ENCODE assay signal across 23 cellular contexts in genomic region chr16:24514096-24514495, GRCh38. TPM values are rescaled to one million over a fixed set of nuclear protein-coding genes. Genes with fewer than 3 reads are reported as not detected.
DNase-seq lines count a peak whose midpoint lies in the region; ATAC-seq and TF ChIP-seq lines count a peak whose summit lies in the region.
"Had no signal": no experiment of that assay in that cellular context is flagged by ENCODE, and none has a peak within 500 bp of the region (broad histone marks: within the 10 kb centered on the region; RNA-seq: fewer than 3 reads in every experiment).

No MANE protein-coding gene starts in this region.

- H3K4me3 ChIP-seq in left ventricle myocardium inferior, result no peak overlapping the region
- H3K4me3 ChIP-seq in neuronal stem cell (ENCODE audit: low read length in 2 of 2), result no peak overlapping the region
- H3K4me3 ChIP-seq: A549, BLaER1 had no signal

- H3K9ac ChIP-seq in neuronal stem cell (ENCODE audit: low read depth, low read length, poor library complexity), result no peak overlapping the region
- H3K9ac ChIP-seq: BLaER1 had no signal

- no peak overlapping the region for H2AK5ac ChIP-seq in neuronal stem cell (ENCODE audit: low read depth, low read length)

- no peak overlapping the region for H3K14ac ChIP-seq in neuronal stem cell (ENCODE audit: low read length)

- H4K91ac ChIP-seq in neuronal stem cell (ENCODE audit: low read depth, low read length, poor library complexity), result no peak overlapping the region

- H3K27ac ChIP-seq in left ventricle myocardium inferior (replicated peaks), result no peak overlapping the region
- no peak overlapping the region for H3K27ac ChIP-seq in neuronal stem cell (replicated peaks; ENCODE audit: low read length)
- H3K27ac ChIP-seq: 22Rv1, A549, BLaER1 had no signal

- no peak overlapping the region for H3K18ac ChIP-seq in neuronal stem cell (ENCODE audit: low read length)

- H2BK12ac ChIP-seq in neuronal stem cell (ENCODE audit: low read length), result no peak overlapping the region

- no peaks in the 10 kb centered on the region for H3K79me1 ChIP-seq in neuronal stem cell (ENCODE audit: low read depth, low read length)

- no peak overlapping the region for H2BK15ac ChIP-seq in neuronal stem cell (ENCODE audit: low read length)

- no peak overlapping the region for H2BK5ac ChIP-seq in neuronal stem cell (ENCODE audit: low read length)

- H4K8ac ChIP-seq in neuronal stem cell (ENCODE audit: low read depth, low read length), result no peak overlapping the region

- DNase-seq in Ammon's horn (ENCODE audit: low spot score) (peak; percentile 52), NCI-H446 treated with DMSO at 0.1 percent for 48 hours (lab: John Stamatoyannopoulos, UW) (peak; percentile 25), cerebellar nuclear complex (lab: John Stamatoyannopoulos, UW) (peak; percentile 79 to 94), pons (ENCODE audit: low spot score) (peak; percentile 17), left ventricle myocardium inferior (no peak), neuronal stem cell (ENCODE audit: low spot score) (no peak)
- DNase-seq: AML-193; BE2C; CD4-positive, alpha-beta memory T cell; CD4-positive, CD25-positive, alpha-beta regulatory T cell; CD8-positive, alpha-beta memory T cell; COR-L47; DMS 273 treated with DMSO at 0.1 percent for 48 hours; DMS153; DMS53; DMS79; DND-41; EL; GF-D8 had no signal

- H3K36me3 ChIP-seq in left ventricle myocardium inferior (no peaks in the 10 kb centered on the region), neuronal stem cell (replicated peaks in 1 of 2; ENCODE audit: control insufficient read depth in 2 of 2, insufficient read depth in 2 of 2, low read length in 2 of 2) (no peaks in the 10 kb centered on the region)
- H3K36me3 ChIP-seq: BE2C, BLaER1 had no signal

- TF ChIP-seq CTCF in left ventricle myocardium inferior (IDR thresholded peaks at IDR 0.05; ENCODE audit: borderline replicate concordance), result no peak

- H2AFZ ChIP-seq in neuronal stem cell (ENCODE audit: low read length), result no peak overlapping the region

- intact Hi-C loops in left ventricle myocardium inferior (cut with micrococcal nuclease), result no loop called here

- H3K27me3 ChIP-seq in left ventricle myocardium inferior (ENCODE audit: low read depth) (no peaks in the 10 kb centered on the region), neuronal stem cell (ENCODE audit: control insufficient read depth in 3 of 3, insufficient read depth in 3 of 3, low read depth in 1 of 3, low read length in 3 of 3) (no peaks in the 10 kb centered on the region)
- H3K27me3 ChIP-seq: BE2C, BLaER1 had no signal

- WGBS in neuronal stem cell (ENCODE audit: extremely low coverage in 2 of 2, insufficient read length in 2 of 2, insufficient replicate concordance in 1 of 2), 2 donors, result no CpG with 5 or more reads among the region's 2 CpGs

- no peak for ATAC-seq in GM21360 (IDR thresholded peaks at IDR 0.05; ENCODE audit: unreplicated experiment)
- ATAC-seq: A549 had no signal

- H3K4ac ChIP-seq in neuronal stem cell (ENCODE audit: low read length), result no peak overlapping the region

- no peaks in the 10 kb centered on the region for H3K4me1 ChIP-seq in left ventricle myocardium inferior
- no peaks in the 10 kb centered on the region for H3K4me1 ChIP-seq in neuronal stem cell (ENCODE audit: control insufficient read depth in 2 of 2, insufficient read depth in 1 of 2, low read depth in 1 of 2, low read length in 2 of 2)
- H3K4me1 ChIP-seq: A549, BE2C had no signal

- no peak overlapping the region for H2BK120ac ChIP-seq in neuronal stem cell (ENCODE audit: low read depth, low read length)

- H3K9me3 ChIP-seq in left ventricle myocardium inferior (replicated peaks) (no peaks in the 10 kb centered on the region), neuronal stem cell (replicated peaks in 1 of 2; ENCODE audit: control insufficient read depth in 2 of 2, insufficient read depth in 1 of 2, low read depth in 1 of 2, low read length in 2 of 2) (no peaks in the 10 kb centered on the region)
- H3K9me3 ChIP-seq: A549, BE2C, BLaER1 had no signal

- H3K4me2 ChIP-seq in neuronal stem cell (ENCODE audit: insufficient read depth, low read length, poor library complexity, severe bottlenecking), result no peak overlapping the region
- H3K4me2 ChIP-seq: A549, BLaER1 had no signal

- H3K23ac ChIP-seq in neuronal stem cell (ENCODE audit: low read depth, low read length, poor library complexity), result no peak overlapping the region

RNA-seq across cellular contexts. Expression of gene RBBP6, which starts 25.3 kb away (rescaled TPM):
- 33.4 TPM for total RNA-seq in left ventricle myocardium inferior
- polyA plus RNA-seq in neuronal stem cell (2013, experiment 1 of 2), result 66.9 TPM
- 70.8 TPM for polyA plus RNA-seq in neuronal stem cell (2013, experiment 2 of 2)

Comparison
In these comparisons a context has a peak if more than half of its experiments do, and no peak if none do; other contexts are left out.
1. DNase-seq: peak in Ammon's horn (single experiment), NCI-H446 treated with DMSO at 0.1 percent for 48 hours (single experiment), cerebellar nuclear complex (2 of 2) and pons (single experiment); none in left ventricle myocardium inferior (single experiment) and neuronal stem cell (single experiment).